ENCODE assay signal across 1 cellular context in genomic region chr4:184987493-184988031, GRCh38.
TF ChIP-seq lines count a peak whose summit lies in the region.

No MANE protein-coding gene starts in this region.

TF ChIP-seq in HepG2, 621 proteins besides CTCF, POLR2A, EP300 and RAD21 (continued from another document):
- TF ChIP-seq MNT (IDR thresholded peaks at IDR 0.05) (peak; percentile 65), BCL6 (CRISPR knock-in tag; IDR thresholded peaks at IDR 0.05) (no peak), ZNF766 (CRISPR knock-in tag; IDR thresholded peaks at IDR 0.05; ENCODE audit: borderline replicate concordance) (no peak), XBP1 (CRISPR knock-in tag; IDR thresholded peaks at IDR 0.05) (no peak)
